1 cellular context compared by ENCODE assay signal in the genomic region with DNA sequence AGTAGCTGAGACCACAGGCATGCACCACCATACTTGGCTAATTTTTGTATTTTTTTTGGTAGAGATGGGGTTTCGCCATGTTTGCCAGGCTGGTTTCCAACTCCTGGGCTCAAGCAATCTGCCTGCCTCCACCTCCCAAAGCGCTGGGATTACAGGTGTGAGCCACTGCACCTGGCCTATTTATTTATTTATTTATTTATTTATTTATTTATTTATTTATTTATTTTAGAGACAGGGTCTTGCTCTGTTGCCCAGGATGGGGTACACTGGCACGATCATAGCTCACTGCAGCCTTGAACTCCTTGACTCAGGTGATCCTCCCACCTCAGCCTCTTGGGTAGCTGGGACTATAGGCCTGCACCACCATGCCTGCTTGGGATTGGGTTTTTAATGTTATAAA.
TF ChIP-seq lines count a peak whose summit lies in the region.

No MANE protein-coding gene starts in this region.

TF ChIP-seq in A549, 52 proteins besides CTCF, POLR2A, EP300 and RAD21:
- TF ChIP-seq ZC3H11A (IDR thresholded peaks at IDR 0.05) = peak; percentile 48
